Comparison of ENCODE assay signal across 12 cellular contexts in genomic region chr13:19764237-19764636, GRCh38.
"Had no signal": no experiment of that assay in that cellular context is flagged by ENCODE, and none has a peak within 500 bp of the region (broad histone marks: within the 10 kb centered on the region; RNA-seq: fewer than 3 reads in every experiment).

No MANE protein-coding gene starts in this region.

- H3K9me3 ChIP-seq: colonic mucosa, pancreas, sigmoid colon, spleen, uterus had no signal

- H3K36me3 ChIP-seq: colonic mucosa, pancreas, uterus had no signal

- H3K27ac ChIP-seq: cardiac muscle cell, colonic mucosa, pancreas, sigmoid colon, spleen, uterus had no signal

- DNase-seq: activated B cell treated with CpG ODN at 0.5 μM for 24 hours; activated CD4-positive, alpha-beta T cell treated with anti-CD3 and anti-CD28 coated beads, Interleukin-2, amount 50 U/mL, for 48 hours; activated naive CD4-positive, alpha-beta T cell treated with anti-CD3 and anti-CD28 coated beads, Interleukin-2, amount 10 ng/mL, durations not matched to agents 7 days and 5 days; colonic mucosa; left colon; midbrain; pancreas; spleen; uterus had no signal

- H3K4me1 ChIP-seq: colonic mucosa had no signal

- H3K27me3 Mint-ChIP-seq: activated B cell treated with CpG ODN at 0.5 μM for 24 hours; activated naive CD4-positive, alpha-beta T cell treated with anti-CD3 and anti-CD28 coated beads, Interleukin-2, amount 10 ng/mL, durations not matched to agents 7 days and 5 days had no signal

- H3K9me3 Mint-ChIP-seq: activated B cell treated with CpG ODN at 0.5 μM for 24 hours; activated naive CD4-positive, alpha-beta T cell treated with anti-CD3 and anti-CD28 coated beads, Interleukin-2, amount 10 ng/mL, durations not matched to agents 7 days and 5 days had no signal

- H3K4me3 ChIP-seq: cardiac muscle cell, colonic mucosa, lung, pancreas, sigmoid colon, spleen, uterus had no signal

- ATAC-seq: left colon, pancreas had no signal

- H3K27ac Mint-ChIP-seq: activated B cell treated with CpG ODN at 0.5 μM for 24 hours; activated naive CD4-positive, alpha-beta T cell treated with anti-CD3 and anti-CD28 coated beads, Interleukin-2, amount 10 ng/mL, durations not matched to agents 7 days and 5 days had no signal

- H3K27me3 ChIP-seq: cardiac muscle cell, colonic mucosa, pancreas, sigmoid colon, spleen, uterus had no signal

- H3K4me3 Mint-ChIP-seq: activated B cell treated with CpG ODN at 0.5 μM for 24 hours; activated naive CD4-positive, alpha-beta T cell treated with anti-CD3 and anti-CD28 coated beads, Interleukin-2, amount 10 ng/mL, durations not matched to agents 7 days and 5 days had no signal
